13 cellular contexts compared by ENCODE assay signal in the genomic region with DNA sequence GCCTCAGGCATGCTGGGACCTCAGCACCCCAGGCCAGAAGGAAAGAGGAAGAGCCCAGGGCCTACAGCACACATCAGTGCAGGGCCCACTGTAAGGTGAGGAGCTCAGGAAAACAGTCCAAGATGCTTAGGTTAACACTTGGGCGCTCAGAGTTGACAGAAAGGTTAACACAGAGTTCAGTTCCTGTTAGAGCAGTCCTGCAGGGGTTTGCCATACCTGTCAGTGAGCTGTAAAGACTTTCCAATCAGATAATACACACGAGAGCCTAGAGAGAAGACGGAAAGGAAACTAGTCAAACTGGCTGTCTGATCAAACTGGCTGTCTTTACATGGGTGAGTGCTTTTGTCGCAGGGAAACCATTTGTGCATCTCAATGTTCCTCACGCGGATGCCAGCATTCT.
A peak's percentile ranks its signal among the peaks of the same experiment; 100 is the strongest.
DNase-seq lines count a peak whose midpoint lies in the region; ATAC-seq and TF ChIP-seq lines count a peak whose summit lies in the region.
"Had no signal": no experiment of that assay in that cellular context is flagged by ENCODE, and none has a peak within 500 bp of the region (broad histone marks: within the 10 kb centered on the region; RNA-seq: fewer than 3 reads in every experiment).

No MANE protein-coding gene starts in this region.

- no TSS peak for BruUV-seq in PC-3 (replicated peaks; lab: Mats Ljungman, UMichigan)

- H3K27ac ChIP-seq in PC-3 (ENCODE audit: low read length), result no peak overlapping the region
- peak overlapping the region in 41 of 59 donors; percentile 3 to 86 (median 59) for H3K27ac ChIP-seq in dorsolateral prefrontal cortex
- H3K27ac ChIP-seq in mesodermal cell (ENCODE audit: low read depth, low read length, severe bottlenecking), result peak overlapping the region; percentile 78
- peak overlapping the region in 3 of 4 donors; percentile 46 to 77 (median 58) for H3K27ac ChIP-seq in tibial nerve

- intact Hi-C loops in PC-3 (cut with micrococcal nuclease), result no loop called here
- intact Hi-C loops in dorsolateral prefrontal cortex (cut with DNase I), result no loop called here

- TF ChIP-seq EP300 in tibial nerve (IDR thresholded peaks at IDR 0.05), result no peak

- no peak for TF ChIP-seq CTCF in PC-3 (conservative IDR thresholded peaks at IDR 0.05; ENCODE audit: low read depth, low read length)
- no peak for TF ChIP-seq CTCF in dorsolateral prefrontal cortex (IDR thresholded peaks at IDR 0.05 in 54 of 56, conservative IDR thresholded peaks at IDR 0.05 in 2 of 56; ENCODE audit: low read depth in 1 of 56, partially characterized antibody in 56 of 56)
- no peak for TF ChIP-seq CTCF in tibial nerve (IDR thresholded peaks at IDR 0.05)
- TF ChIP-seq CTCF in BE2C (IDR thresholded peaks at IDR 0.05; ENCODE audit: low read depth, low read length), result no peak

- H3K4me1 ChIP-seq in PC-3 (ENCODE audit: insufficient read depth, low read length) (no peaks in the 10 kb centered on the region), mesodermal cell (ENCODE audit: control insufficient read depth, insufficient read depth, low read length, poor library complexity, severe bottlenecking) (peaks cover 15% of the 10 kb centered on the region), tibial nerve (peaks cover 0 to 29% (median 5%) of the 10 kb centered on the region in 4 donors), BE2C (no peaks in the 10 kb centered on the region)

- no peaks in the 10 kb centered on the region for H3K36me3 ChIP-seq in PC-3 (ENCODE audit: low read depth, low read length)
- H3K36me3 ChIP-seq in mesodermal cell (ENCODE audit: control insufficient read depth, insufficient read depth, low read length), result no peaks in the 10 kb centered on the region
- H3K36me3 ChIP-seq in tibial nerve, result no peaks in the 10 kb centered on the region
- H3K36me3 ChIP-seq in BE2C, result no peaks in the 10 kb centered on the region

- CTCF ChIA-PET in PC-3 (lab: Charles Lee), result no interaction called here

- no peaks in the 10 kb centered on the region for H3F3A ChIP-seq in PC-3 (ENCODE audit: low read length, unreplicated experiment)

- no peak overlapping the region for H2AFZ ChIP-seq in PC-3 (ENCODE audit: low read length)

- peak; percentile 13 for DNase-seq in PC-3
- DNase-seq in dorsolateral prefrontal cortex, result no peak
- DNase-seq in tibial nerve (ENCODE audit: low spot score in 2 of 2), result no peak
- DNase-seq in BE2C, result no peak
- no peak for DNase-seq in NCI-H2107 treated with DMSO at 0.1 percent for 48 hours (lab: John Stamatoyannopoulos, UW; ENCODE audit: unreplicated experiment)
- no peak for DNase-seq in NCI-H2227 (lab: John Stamatoyannopoulos, UW; ENCODE audit: unreplicated experiment)
- DNase-seq: effector memory CD4-positive, alpha-beta T cell; HFFc6; naive B cell; NCI-H510A treated with DMSO at 0.1 percent for 48 hours; stimulated activated CD4-positive, alpha-beta T cell treated with anti-CD3 and anti-CD28 coated beads, Interleukin-12 subunit alpha, Interleukin-12 subunit beta, amount 100 ng/mL, for 4 hours had no signal

- no peak overlapping the region for H3K9ac ChIP-seq in PC-3 (ENCODE audit: low read length)

- 73 to 82% methylated on average over 3 to 4 of the region's 6 CpGs for WGBS in mesodermal cell (ENCODE audit: insufficient coverage in 2 of 2), 2 experiments
- WGBS in tibial nerve, 2 donors, result 35 to 44% methylated on average over 6 of the region's 6 CpGs

- H4K20me1 ChIP-seq in PC-3 (ENCODE audit: low read length), result no peaks in the 10 kb centered on the region

- no peaks in the 10 kb centered on the region for H3K9me2 ChIP-seq in PC-3 (replicated peaks; ENCODE audit: low read length)

- no peak for TF ChIP-seq POLR2A in tibial nerve (IDR thresholded peaks at IDR 0.05)

- POLR2A ChIA-PET in PC-3 (lab: Charles Lee; ENCODE audit: unreplicated experiment), result no interaction called here

- ATAC-seq in PC-3 (no peak; the same call in 1 of the 2 replicates), GM18498 (IDR thresholded peaks at IDR 0.05; ENCODE audit: unreplicated experiment) (no peak)

- H3K27me3 ChIP-seq in PC-3 (ENCODE audit: low read length), result no peaks in the 10 kb centered on the region
- H3K27me3 ChIP-seq in dorsolateral prefrontal cortex, result no peaks in the 10 kb centered on the region
- H3K27me3 ChIP-seq in tibial nerve, result no peaks in the 10 kb centered on the region
- no peaks in the 10 kb centered on the region for H3K27me3 ChIP-seq in BE2C

- no peaks in the 10 kb centered on the region for H3K79me2 ChIP-seq in PC-3 (ENCODE audit: low read length)

- H3K9me3 ChIP-seq in PC-3 (ENCODE audit: low read length) (no peaks in the 10 kb centered on the region), mesodermal cell (ENCODE audit: control insufficient read depth, low read length) (no peaks in the 10 kb centered on the region), tibial nerve (peaks cover 0 to 2% (median 0%) of the 10 kb centered on the region in 4 donors), BE2C (no peaks in the 10 kb centered on the region)

- H3K4me3 ChIP-seq in PC-3 (ENCODE audit: low read length) (no peak overlapping the region), dorsolateral prefrontal cortex (peak overlapping the region in 1 of 59 donors; percentile 6), mesodermal cell (ENCODE audit: extremely low read depth, insufficient read depth, low read length, poor library complexity, severe bottlenecking) (no peak overlapping the region), tibial nerve (no peak overlapping the region), BE2C (ENCODE audit: low read depth, low read length) (no peak overlapping the region)

- no peak overlapping the region for H3K4me2 ChIP-seq in PC-3 (ENCODE audit: low read length)
